ENCODE assay signal across 20 cellular contexts in genomic region chr3:17136251-17136721, GRCh38.
A peak's percentile ranks its signal among the peaks of the same experiment; 100 is the strongest.
DNase-seq lines count a peak whose midpoint lies in the region; ATAC-seq and TF ChIP-seq lines count a peak whose summit lies in the region.
"Had no signal": no experiment of that assay in that cellular context is flagged by ENCODE, and none has a peak within 500 bp of the region (broad histone marks: within the 10 kb centered on the region; RNA-seq: fewer than 3 reads in every experiment).

No MANE protein-coding gene starts in this region.

- H3K36me3 Mint-ChIP-seq in Calu3 (ENCODE audit: insufficient read depth, unreplicated experiment), result no peaks in the 10 kb centered on the region

- H3K9me3 ChIP-seq in adrenal gland (replicated peaks in 1 of 3) (no peaks in the 10 kb centered on the region), left ventricle myocardium inferior (replicated peaks) (peaks cover 11% of the 10 kb centered on the region)
- H3K9me3 ChIP-seq: Caco-2, colonic mucosa, uterus had no signal

- H3K4me1 Mint-ChIP-seq in Calu3 (ENCODE audit: low read depth, unreplicated experiment), result no peaks in the 10 kb centered on the region

- ATAC-seq in HG02610 (IDR thresholded peaks at IDR 0.05; ENCODE audit: unreplicated experiment) (peak; percentile 43), sciatic nerve (peak; percentile 15), HG02840 (IDR thresholded peaks at IDR 0.05; ENCODE audit: low FRiP score, unreplicated experiment) (no peak)
- ATAC-seq: stimulated activated naive CD8-positive, alpha-beta T cell treated with anti-CD3 and anti-CD28 coated beads, Interleukin-15, Interleukin-2, amounts not matched to agents 100 U/mL and 50 U/mL, for 24 hours had no signal

- DNase-seq in adrenal gland (peak; percentile 81 to 95 (median 91)), left ventricle myocardium inferior (peak; percentile 56), sciatic nerve (ENCODE audit: low spot score) (no peak), Calu3 (no peak), SIG-M5 treated with dmso at 0.1 percent for 504 hours (lab: John Stamatoyannopoulos, UW; ENCODE audit: unreplicated experiment) (no peak)
- DNase-seq: activated CD4-positive, alpha-beta T cell treated with anti-CD3 and anti-CD28 coated beads for 1 hour; anterior cingulate cortex; Caco-2; colonic mucosa; hypothalamus; KG1; NCI-H1048; NCI-H2107; stimulated activated naive CD8-positive, alpha-beta T cell treated with anti-CD3 and anti-CD28 coated beads, Interleukin-15, Interleukin-2, amounts not matched to agents 100 U/mL and 50 U/mL, for 24 hours; T1000 had no signal

- BruUV-seq in Calu3 (replicated peaks; lab: Mats Ljungman, UMichigan), result no TSS peak

- 35 to 55% (median 44%) methylated on average over 10 of the region's 10 CpGs for WGBS in adrenal gland, 4 donors

- intact Hi-C loops in adrenal gland (cut with DNase I), result loop anchor here in 1 of 2 donors (10.0 kb wide), 1 partner anchor 79 kb away; no protein-coding TSS in a partner anchor
- intact Hi-C loops in left ventricle myocardium inferior (cut with micrococcal nuclease), result no loop called here
- intact Hi-C loops in sciatic nerve (cut with DNase I), result no loop called here
- intact Hi-C loops in Calu3 (cut with micrococcal nuclease; ENCODE audit: unreplicated experiment), result no loop called here

- no peak overlapping the region for H3K4me3 Mint-ChIP-seq in Calu3 (ENCODE audit: low read depth, unreplicated experiment)

- H3K27me3 ChIP-seq in adrenal gland, result no peaks in the 10 kb centered on the region
- no peaks in the 10 kb centered on the region for H3K27me3 ChIP-seq in left ventricle myocardium inferior (ENCODE audit: low read depth)
- H3K27me3 ChIP-seq: colonic mucosa, uterus had no signal

- H3K27ac ChIP-seq in adrenal gland, result peak overlapping the region in 4 of 5 donors; percentile 55 to 85 (median 65)
- H3K27ac ChIP-seq in left ventricle myocardium inferior (replicated peaks), result peak overlapping the region; percentile 86
- H3K27ac ChIP-seq: colonic mucosa, SK-N-MC, uterus had no signal

- H3K27me3 Mint-ChIP-seq in Calu3 (ENCODE audit: unreplicated experiment), result peaks cover 13% of the 10 kb centered on the region

- H3K4me3 ChIP-seq in adrenal gland (no peak overlapping the region), left ventricle myocardium inferior (no peak overlapping the region)
- H3K4me3 ChIP-seq: colonic mucosa, HAP-1, SK-N-MC, uterus had no signal

- TF ChIP-seq POLR2A in adrenal gland (IDR thresholded peaks at IDR 0.05), result no peak

- TF ChIP-seq CTCF in adrenal gland (IDR thresholded peaks at IDR 0.05) (no peak), left ventricle myocardium inferior (IDR thresholded peaks at IDR 0.05; ENCODE audit: borderline replicate concordance) (no peak), Calu3 (IDR thresholded peaks at IDR 0.05; ENCODE audit: unreplicated experiment) (no peak)

- H3K9me3 Mint-ChIP-seq in Calu3 (ENCODE audit: low read depth, unreplicated experiment), result peaks cover 3% of the 10 kb centered on the region

- CTCF ChIA-PET in Calu3 (lab: Charles Lee), result no interaction called here

- H3K36me3 ChIP-seq in adrenal gland (replicated peaks in 1 of 2) (no peaks in the 10 kb centered on the region), left ventricle myocardium inferior (no peaks in the 10 kb centered on the region)
- H3K36me3 ChIP-seq: colonic mucosa, HAP-1, uterus had no signal

- no peak overlapping the region for H3K27ac Mint-ChIP-seq in Calu3 (ENCODE audit: unreplicated experiment)

- H3K4me1 ChIP-seq in adrenal gland (replicated peaks in 1 of 2) (peaks cover 18 to 24% of the 10 kb centered on the region in 2 donors), left ventricle myocardium inferior (peaks cover 29% of the 10 kb centered on the region)
- H3K4me1 ChIP-seq: Caco-2, colonic mucosa, HAP-1, uterus had no signal

Comparison
In these comparisons a context has a peak if more than half of its experiments do, and no peak if none do; other contexts are left out.
1. DNase-seq: peak in adrenal gland (7 of 7) and left ventricle myocardium inferior (single experiment); none in sciatic nerve (single experiment), Calu3 (single experiment) and SIG-M5 treated with dmso at 0.1 percent for 504 hours (single experiment).